1 cellular context compared by ENCODE assay signal in genomic region chr4:152847376-152847775, GRCh38.
TF ChIP-seq lines count a peak whose summit lies in the region.

No MANE protein-coding gene starts in this region.

TF ChIP-seq in GM23338, 12 proteins besides CTCF, POLR2A, EP300 and RAD21 (continued from another document):
- TF ChIP-seq REST (IDR thresholded peaks at IDR 0.05; ENCODE audit: unreplicated experiment) (no peak), ZNF331 (CRISPR knock-in tag; IDR thresholded peaks at IDR 0.05; ENCODE audit: low read depth) (no peak), EZH2phosphoT487 (IDR thresholded peaks at IDR 0.05; ENCODE audit: unreplicated experiment) (no peak), EZH2 (IDR thresholded peaks at IDR 0.05; ENCODE audit: low read depth, unreplicated experiment) (no peak), STAT1 (IDR thresholded peaks at IDR 0.05; ENCODE audit: unreplicated experiment) (no peak), POLR2AphosphoS5 (IDR thresholded peaks at IDR 0.05; ENCODE audit: low read depth) (no peak), ZNF462 (CRISPR knock-in tag; IDR thresholded peaks at IDR 0.05) (no peak), NANOG (IDR thresholded peaks at IDR 0.05; ENCODE audit: borderline replicate concordance) (no peak), ZNF114 (CRISPR knock-in tag; IDR thresholded peaks at IDR 0.05) (no peak), JUNB (IDR thresholded peaks at IDR 0.05; ENCODE audit: unreplicated experiment) (no peak), CREB1 (CRISPR knock-in tag; IDR thresholded peaks at IDR 0.05; ENCODE audit: low read depth) (no peak)
TF ChIP-seq in GM23338: peak in this region for 0.
